Comparison of ENCODE assay signal across 8 cellular contexts in the genomic region with DNA sequence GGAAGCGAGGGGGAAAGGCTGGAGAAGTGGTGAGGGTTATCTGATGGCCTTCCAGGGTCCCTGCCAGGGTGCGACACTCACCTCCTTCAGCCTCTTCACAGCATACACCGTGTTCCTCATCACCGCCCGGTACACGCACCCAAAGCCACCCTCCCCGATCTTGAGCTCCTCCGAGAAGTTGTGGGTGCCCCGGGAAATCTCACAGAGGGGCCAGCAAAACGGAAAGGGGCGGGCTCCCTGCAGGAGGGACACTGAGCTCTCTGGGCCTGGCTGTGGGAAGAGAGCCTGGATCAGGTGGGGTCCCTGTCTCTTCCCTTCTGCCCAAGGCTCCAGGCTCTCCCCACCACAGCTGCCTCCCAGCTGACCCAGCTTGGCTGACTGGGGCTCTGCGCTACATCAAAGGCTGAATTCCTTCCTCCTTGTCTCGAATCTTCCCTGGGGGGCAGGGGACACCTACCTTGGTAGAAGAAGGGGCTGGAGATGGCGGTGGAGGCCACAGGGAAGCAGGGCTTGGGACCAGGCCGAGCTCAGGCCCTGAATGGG. TPM values are rescaled to one million over a fixed set of nuclear protein-coding genes. Genes with fewer than 3 reads are reported as not detected.
DNase-seq lines count a peak whose midpoint lies in the region; ATAC-seq and TF ChIP-seq lines count a peak whose summit lies in the region.

No MANE protein-coding gene starts in this region.

- TF ChIP-seq EP300 in transverse colon (IDR thresholded peaks at IDR 0.05; ENCODE audit: low read depth) = no peak

- in situ Hi-C loops in transverse colon (cut with MboI; ENCODE audit: low pct_ligation_motif_present in 1 of 4, low pct_unique_long_range_greater_than_20kb in 1 of 4, low sequenced_read_pairs in 3 of 4) = no loop called here

- DNase-seq in activated naive CD4-positive, alpha-beta T cell treated with Interleukin-2 at 50 U/mL for 16 hours = peak; percentile 15
- DNase-seq in activated naive CD4-positive, alpha-beta T cell (lab: John Stamatoyannopoulos, UW) = no peak
- DNase-seq in adipocyte (ENCODE audit: low read depth) (no peak), right lobe of liver (no peak), transverse colon (no peak), NCI-H2196 (lab: John Stamatoyannopoulos, UW; ENCODE audit: unreplicated experiment) (no peak)

- H3K9me3 ChIP-seq in adipocyte (ENCODE audit: control insufficient read depth, low read length) (no peaks in the 10 kb centered on the region), right lobe of liver (no peaks in the 10 kb centered on the region), transverse colon (no peaks in the 10 kb centered on the region)

- H3K27ac ChIP-seq in right lobe of liver = peak overlapping the region in 1 of 3 donors; percentile 57
- peak overlapping the region; percentile 87 to 96 (median 94) for H3K27ac ChIP-seq in transverse colon

- H3K4me3 ChIP-seq in adipocyte (ENCODE audit: low read length) (peak overlapping the region; percentile 81), right lobe of liver (peak overlapping the region; percentile 47 to 59 (median 48)), transverse colon (peak overlapping the region; percentile 43 to 67 (median 59))

- TF ChIP-seq CTCF in right lobe of liver (IDR thresholded peaks at IDR 0.05) (no peak), transverse colon (IDR thresholded peaks at IDR 0.05) (no peak)

- TF ChIP-seq POLR2A in right lobe of liver (IDR thresholded peaks at IDR 0.05) (no peak), transverse colon (IDR thresholded peaks at IDR 0.05) (no peak)

- H3K27me3 ChIP-seq in adipocyte (replicated peaks; ENCODE audit: control insufficient read depth, insufficient read depth, low read length) = no peaks in the 10 kb centered on the region
- no peaks in the 10 kb centered on the region for H3K27me3 ChIP-seq in right lobe of liver
- H3K27me3 ChIP-seq in transverse colon = no peaks in the 10 kb centered on the region

- intact Hi-C loops in right lobe of liver (cut with DNase I) = no loop called here
- intact Hi-C loops in transverse colon (cut with DNase I; ENCODE audit: low total_unique reads) = no loop called here

- H3K4me1 ChIP-seq in adipocyte (ENCODE audit: control insufficient read depth, insufficient read depth, low read length) (peaks cover 17% of the 10 kb centered on the region), right lobe of liver (peaks cover 0 to 2% (median 0%) of the 10 kb centered on the region in 4 donors), transverse colon (peaks cover 0 to 27% (median 9%) of the 10 kb centered on the region in 4 donors)

- H3K36me3 ChIP-seq in adipocyte (ENCODE audit: control insufficient read depth, insufficient read depth, low read length, severe bottlenecking) (peaks cover 20% of the 10 kb centered on the region), right lobe of liver (peaks cover 0 to 5% (median 0%) of the 10 kb centered on the region in 4 donors), transverse colon (no peaks in the 10 kb centered on the region)

- ATAC-seq in right lobe of liver (no peak), GM18870 (IDR thresholded peaks at IDR 0.05; ENCODE audit: unreplicated experiment) (no peak), GM19463 (IDR thresholded peaks at IDR 0.05; ENCODE audit: unreplicated experiment) (no peak)

- H3K9ac ChIP-seq in adipocyte (ENCODE audit: low read length) = peak overlapping the region; percentile 87

- 58% methylated on average over 2 of the region's 15 CpGs for WGBS in right lobe of liver (ENCODE audit: insufficient coverage, low coverage, low lambda C conversion rate, missing lambda C conversion rate)
- 69% methylated on average over 15 of the region's 15 CpGs; no CpG with 5 or more reads in 1 of the 2 donors for WGBS in transverse colon (ENCODE audit: low coverage in 1 of 2), 2 donors

RNA-seq across cellular contexts. Expression of gene IRAK1, which starts 1.1 kb away (rescaled TPM):
- total RNA-seq in right lobe of liver (10 to 100 TPM; 27.4 to 77.7 (median 41.4) TPM), transverse colon (100 to 1,000 TPM in 2 of 4 donors, 10 to 100 TPM in 2; 64.1 to 155 (median 107) TPM)

RNA-seq across cellular contexts. Expression of gene TMEM187, which starts 46.0 kb away (rescaled TPM):
- 10 to 100 TPM in 1 of 6 experiments, 1 to 10 TPM in 5; 3.8 to 10.3 (median 5.9) TPM for total RNA-seq in right lobe of liver
- total RNA-seq in transverse colon = 10 to 100 TPM in 1 of 4 donors, 1 to 10 TPM in 3; 1.6 to 11.2 (median 5.5) TPM

RNA-seq across cellular contexts. Expression of gene HCFC1, which starts 47.0 kb away (rescaled TPM):
- total RNA-seq in right lobe of liver (10 to 100 TPM; 15.2 to 32.5 (median 19.7) TPM), transverse colon (10 to 100 TPM; 34.0 to 68.5 (median 49.8) TPM)
